Comparison of ENCODE assay signal across 22 cellular contexts in genomic region chr13:99774644-99775043, GRCh38.
"Had no signal": no experiment of that assay in that cellular context is flagged by ENCODE, and none has a peak within 500 bp of the region (broad histone marks: within the 10 kb centered on the region; RNA-seq: fewer than 3 reads in every experiment).

No MANE protein-coding gene starts in this region.

- DNase-seq: colonic mucosa; dermis blood vessel endothelial cell; esophagus squamous epithelium; foreskin fibroblast; glutamatergic neuron; left colon; mammary epithelial cell; naive thymus-derived CD4-positive, alpha-beta T cell; nephron progenitor cell; posterior cingulate gyrus; right cardiac atrium; spleen; stimulated activated CD4-positive, alpha-beta T cell treated with anti-CD3 and anti-CD28 coated beads, Interleukin-15, amount 100 ng/mL, for 24 hours; stimulated activated CD4-positive, alpha-beta T cell treated with anti-CD3 and anti-CD28 coated beads, Interleukin-1b, Interleukin-23, amount 100 ng/mL, for 48 hours; stimulated activated CD4-positive, alpha-beta T cell treated with anti-CD3 and anti-CD28 coated beads, Interleukin-4, amount 100 ng/mL, for 24 hours; stimulated activated naive CD8-positive, alpha-beta T cell treated with anti-CD3 and anti-CD28 coated beads, Interleukin-15, amount 100 ng/mL, for 72 hours; testis; upper lobe of right lung had no signal

- H3K36me3 ChIP-seq: colonic mucosa, upper lobe of right lung, vagina had no signal

- H3K4me1 ChIP-seq: colonic mucosa, esophagus squamous epithelium, gastroesophageal sphincter, spleen, testis, tibial nerve, upper lobe of right lung, vagina had no signal

- H3K27me3 ChIP-seq: colonic mucosa, esophagus squamous epithelium, gastroesophageal sphincter, spleen, testis, tibial nerve, upper lobe of right lung, vagina had no signal

- H3K9me3 ChIP-seq: colonic mucosa, esophagus squamous epithelium, gastroesophageal sphincter, spleen, testis, tibial nerve, upper lobe of right lung, vagina had no signal

- H3K4me3 ChIP-seq: colonic mucosa, esophagus squamous epithelium, gastroesophageal sphincter, spleen, testis, tibial nerve, upper lobe of right lung, vagina had no signal

- H3K4me1 Mint-ChIP-seq: naive thymus-derived CD4-positive, alpha-beta T cell; nephron progenitor cell; stimulated activated memory B cell treated with anti-CD40 and anti-IgM and Interleukin-4, amounts not matched to agents 10 μg/mL and 1 μg/mL and 100 μg/mL, for 72 hours; stimulated activated naive CD8-positive, alpha-beta T cell treated with anti-CD3 and anti-CD28 coated beads, Interleukin-15, amount 100 ng/mL, for 72 hours had no signal

- H3K27me3 Mint-ChIP-seq: naive thymus-derived CD4-positive, alpha-beta T cell; stimulated activated memory B cell treated with anti-CD40 and anti-IgM and Interleukin-4, amounts not matched to agents 10 μg/mL and 1 μg/mL and 100 μg/mL, for 72 hours; stimulated activated naive CD8-positive, alpha-beta T cell treated with anti-CD3 and anti-CD28 coated beads, Interleukin-15, amount 100 ng/mL, for 72 hours had no signal

- H3K9me3 Mint-ChIP-seq: naive thymus-derived CD4-positive, alpha-beta T cell; stimulated activated memory B cell treated with anti-CD40 and anti-IgM and Interleukin-4, amounts not matched to agents 10 μg/mL and 1 μg/mL and 100 μg/mL, for 72 hours; stimulated activated naive CD8-positive, alpha-beta T cell treated with anti-CD3 and anti-CD28 coated beads, Interleukin-15, amount 100 ng/mL, for 72 hours had no signal

- H3K27ac ChIP-seq: colonic mucosa, esophagus squamous epithelium, gastroesophageal sphincter, spleen, testis, tibial nerve, upper lobe of right lung, vagina had no signal

- ATAC-seq: gastroesophageal sphincter; left colon; naive thymus-derived CD4-positive, alpha-beta T cell; right cardiac atrium; stimulated activated memory B cell treated with anti-CD40 and anti-IgM and Interleukin-4, amounts not matched to agents 10 μg/mL and 1 μg/mL and 100 μg/mL, for 72 hours; stimulated activated naive CD8-positive, alpha-beta T cell treated with anti-CD3 and anti-CD28 coated beads, Interleukin-15, amount 100 ng/mL, for 72 hours; upper lobe of right lung had no signal

- H3K4me3 Mint-ChIP-seq: naive thymus-derived CD4-positive, alpha-beta T cell; nephron progenitor cell; stimulated activated memory B cell treated with anti-CD40 and anti-IgM and Interleukin-4, amounts not matched to agents 10 μg/mL and 1 μg/mL and 100 μg/mL, for 72 hours; stimulated activated naive CD8-positive, alpha-beta T cell treated with anti-CD3 and anti-CD28 coated beads, Interleukin-15, amount 100 ng/mL, for 72 hours had no signal
